21 cellular contexts compared by ENCODE assay signal in the genomic region with DNA sequence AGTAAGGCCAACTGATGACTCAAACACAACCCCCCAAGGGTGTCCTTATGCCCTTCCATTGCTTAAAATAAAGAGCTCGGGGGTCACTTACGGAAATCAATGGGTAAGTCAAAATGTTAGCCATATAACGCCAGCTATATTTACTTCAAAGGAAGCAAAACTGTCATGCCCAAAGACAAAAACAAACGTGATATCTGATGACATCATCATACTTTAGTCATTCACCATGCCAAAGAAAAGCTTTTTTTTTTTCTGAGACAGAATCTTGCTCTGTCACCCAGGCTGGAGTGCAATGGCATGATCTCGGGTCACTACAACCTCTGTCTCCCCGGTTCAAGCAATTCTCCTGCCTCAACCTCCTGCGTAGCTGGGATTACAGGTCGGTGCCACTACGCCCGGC. TPM values are rescaled to one million over a fixed set of nuclear protein-coding genes. Genes with fewer than 3 reads are reported as not detected.
DNase-seq lines count a peak whose midpoint lies in the region; ATAC-seq, FAIRE-seq and TF ChIP-seq lines count a peak whose summit lies in the region.
"Had no signal": no experiment of that assay in that cellular context is flagged by ENCODE, and none has a peak within 500 bp of the region (broad histone marks: within the 10 kb centered on the region; RNA-seq: fewer than 3 reads in every experiment).

No MANE protein-coding gene starts in this region.

- TF ChIP-seq RAD21 in GM12878 (IDR thresholded peaks at IDR 0.05; ENCODE audit: insufficient read depth, low read depth, low read length), result no peak

- H3K4me2 ChIP-seq in GM12878 (ENCODE audit: control insufficient read depth, insufficient read depth) (no peak overlapping the region), trophoblast cell (ENCODE audit: low read length) (no peak overlapping the region)
- H3K4me2 ChIP-seq: BLaER1 had no signal

- H3K79me2 ChIP-seq in GM12878 (ENCODE audit: control insufficient read depth, insufficient read depth, low read length) (no peaks in the 10 kb centered on the region), trophoblast cell (ENCODE audit: control insufficient read depth, insufficient read depth, low read length, poor library complexity) (peaks cover 3% of the 10 kb centered on the region)

- no peak for FAIRE-seq in GM12878 (lab: Jason Lieb, UNC)
- FAIRE-seq: G401.6, GM12892, GM19239, H54, HTR-8/SVneo had no signal

- no peak overlapping the region for H3K18ac ChIP-seq in trophoblast cell (ENCODE audit: low read length)

- in situ Hi-C loops in GM12878 (cut with MboI), result no loop called here

- intact Hi-C loops in GM12878 (cut with micrococcal nuclease; ENCODE audit: unreplicated experiment), result no loop called here

- no peaks in the 10 kb centered on the region for H4K20me1 ChIP-seq in GM12878 (ENCODE audit: control insufficient read depth, insufficient read depth)
- H4K20me1 ChIP-seq: BLaER1 had no signal

- H3K4me3 ChIP-seq in GM12878 (no peak overlapping the region), trophoblast cell (ENCODE audit: low read depth, low read length) (no peak overlapping the region)
- H3K4me3 ChIP-seq: BLaER1 had no signal

- no peak overlapping the region for H4K8ac ChIP-seq in trophoblast cell (ENCODE audit: low read depth, low read length)

- H3K79me1 ChIP-seq in trophoblast cell (ENCODE audit: low read length), result peaks cover 22% of the 10 kb centered on the region

- H2BK12ac ChIP-seq in trophoblast cell (ENCODE audit: low read length), result no peak overlapping the region

- no peak for TF ChIP-seq EP300 in GM12878 (IDR thresholded peaks at IDR 0.05; ENCODE audit: borderline replicate concordance in 1 of 2, control insufficient read depth in 1 of 2, low read depth in 2 of 2, low read length in 2 of 2)

- peak overlapping the region; percentile 48 for H4K91ac ChIP-seq in trophoblast cell (ENCODE audit: low read depth, low read length)

- H3K9ac ChIP-seq in GM12878 (ENCODE audit: control insufficient read depth, insufficient read depth, low read length), result no peak overlapping the region
- H3K9ac ChIP-seq in trophoblast cell (ENCODE audit: low read length), result no peak overlapping the region
- H3K9ac ChIP-seq: BLaER1 had no signal

- H3K4ac ChIP-seq in trophoblast cell (ENCODE audit: low read depth, low read length), result no peak overlapping the region

- H3K23ac ChIP-seq in trophoblast cell (ENCODE audit: low read length), result no peak overlapping the region

- H2BK5ac ChIP-seq in trophoblast cell (ENCODE audit: low read depth, low read length, poor library complexity), result no peak overlapping the region

- H2AFZ ChIP-seq in GM12878 (ENCODE audit: control insufficient read depth, low read depth, low read length) (no peak overlapping the region), trophoblast cell (ENCODE audit: insufficient read depth, low read length, poor library complexity) (no peak overlapping the region)

- ATAC-seq in GM12878 (no peak), GM18907 (IDR thresholded peaks at IDR 0.05; ENCODE audit: unreplicated experiment) (no peak), HG03175 (IDR thresholded peaks at IDR 0.05; ENCODE audit: unreplicated experiment) (no peak)
- ATAC-seq: HCT116 had no signal

- TF ChIP-seq CTCF in GM12878 (IDR thresholded peaks at IDR 0.05 in 2 of 3, conservative IDR thresholded peaks at IDR 0.05 in 1 of 3; ENCODE audit: control insufficient read depth in 2 of 3, extremely low read depth in 1 of 3, insufficient read depth in 1 of 3, low read depth in 3 of 3, low read length in 3 of 3), result no peak

- SMC1A ChIA-PET in GM12878 (lab: Charles Lee; ENCODE audit: uncharacterized antibody, unreplicated experiment), result interaction anchor here (3.3 kb wide), 1 partner anchor 9 kb away, joined by 15 read pairs; no protein-coding TSS in a partner anchor

- CTCF ChIA-PET in GM12878 (lab: Yijun Ruan, JAX), result interaction anchor here (0.6 kb wide), 1 partner anchor 144 kb away, joined by 3 read pairs; no protein-coding TSS in a partner anchor

- H3K4me1 ChIP-seq in GM12878 (ENCODE audit: control insufficient read depth, insufficient read depth, low read length) (no peaks in the 10 kb centered on the region), trophoblast cell (ENCODE audit: control insufficient read depth in 1 of 2, insufficient read depth in 2 of 2, low read length in 2 of 2) (peaks cover 13 to 16% of the 10 kb centered on the region in 2 experiments)
- H3K4me1 ChIP-seq: Caco-2 had no signal

- TF ChIP-seq POLR2A in GM12878 (IDR thresholded peaks at IDR 0.05; ENCODE audit: low read depth, low read length), result no peak

- DNase-seq in DMS53 (lab: John Stamatoyannopoulos, UW) (peak; percentile 49), DMS53 treated with DMSO at 0.1 percent for 48 hours (lab: John Stamatoyannopoulos, UW; ENCODE audit: unreplicated experiment) (no peak), LHCN-M2 (ENCODE audit: low read depth) (peak; percentile 46), GM12878 (ENCODE audit: low read depth, low spot score) (no peak), trophoblast cell (no peak), NCI-H1694 (lab: John Stamatoyannopoulos, UW) (no peak)
- DNase-seq: AML-193; Caco-2; CD8-positive, alpha-beta memory T cell; DMS79; KBM-7 had no signal

- H3K27ac ChIP-seq in GM12878 (ENCODE audit: control insufficient read depth, insufficient read depth) (no peak overlapping the region), trophoblast cell (ENCODE audit: low read depth, low read length) (no peak overlapping the region)
- H3K27ac ChIP-seq: 22Rv1, BLaER1 had no signal

- no TSS peak for BruUV-seq in GM12878 (replicated peaks; lab: Mats Ljungman, UMichigan)

- no peak overlapping the region for H4K12ac ChIP-seq in trophoblast cell (ENCODE audit: low read depth, low read length)

- H3K27me3 ChIP-seq in GM12878 (replicated peaks in 1 of 2; ENCODE audit: control insufficient read depth in 2 of 2, insufficient read depth in 2 of 2, low read length in 1 of 2), result no peaks in the 10 kb centered on the region
- H3K27me3 ChIP-seq in trophoblast cell (ENCODE audit: insufficient read depth, low read length), result no peaks in the 10 kb centered on the region
- H3K27me3 ChIP-seq: BLaER1 had no signal

- 77% methylated on average over 8 of the region's 10 CpGs for WGBS in GM12878 (ENCODE audit: insufficient coverage, insufficient replicate concordance, low lambda C conversion rate, missing lambda C conversion rate)
- no CpG with 5 or more reads among the region's 10 CpGs for WGBS in trophoblast cell (ENCODE audit: extremely low coverage, insufficient coverage, insufficient read length)

- H3K36me3 ChIP-seq in GM12878 (ENCODE audit: control insufficient read depth in 2 of 2, insufficient read depth in 2 of 2, low read length in 1 of 2), result no peaks in the 10 kb centered on the region
- no peaks in the 10 kb centered on the region for H3K36me3 ChIP-seq in trophoblast cell (ENCODE audit: control insufficient read depth in 1 of 2, insufficient read depth in 2 of 2, low read length in 2 of 2)
- H3K36me3 ChIP-seq: BLaER1 had no signal

- no peak overlapping the region for H3K14ac ChIP-seq in trophoblast cell (ENCODE audit: low read length)

- H3K9me3 ChIP-seq in GM12878 (replicated peaks; ENCODE audit: control insufficient read depth, insufficient read depth, low read length), result no peaks in the 10 kb centered on the region
- H3K9me3 ChIP-seq in trophoblast cell (ENCODE audit: insufficient read depth, low read depth, low read length), result no peaks in the 10 kb centered on the region
- H3K9me3 ChIP-seq: BLaER1 had no signal

- POLR2A ChIA-PET in GM12878 (lab: Charles Lee), result no interaction called here

- H2AK5ac ChIP-seq in trophoblast cell (ENCODE audit: low read length), result no peak overlapping the region

- H2BK120ac ChIP-seq in trophoblast cell (ENCODE audit: insufficient read depth, low read length, poor library complexity), result no peak overlapping the region

- RAD21 ChIA-PET in GM12878 (lab: Charles Lee; ENCODE audit: unreplicated experiment), result interaction anchor here (1.0 kb wide), 1 partner anchor 205 kb away, joined by 3 read pairs; no protein-coding TSS in a partner anchor

TF ChIP-seq in GM12878, 131 proteins besides CTCF, POLR2A, EP300 and RAD21:
- TF ChIP-seq SUZ12 (IDR thresholded peaks at IDR 0.05; ENCODE audit: unreplicated experiment) (no peak), ATF7 (IDR thresholded peaks at IDR 0.05; ENCODE audit: low read depth) (peak; percentile 39; the same call in 1 of the 2 replicates)
TF ChIP-seq in GM12878: peak in this region for 1.

RNA-seq across cellular contexts. Expression of a gene that starts 47.7 kb away (rescaled TPM):
- total RNA-seq in LHCN-M2 (2014; rRNA removed) (39.2 and 52.2 TPM in 2 replicates), GM12878 (2014; rRNA removed) (27.2 and 30.1 TPM in 2 replicates), GM12878 (2014; rRNA removed; fragmentation: Illumina TruSeq; extraction: Trizol) (36.0 and 36.3 TPM in 2 replicates), GM12878 (2021) (22.5 and 23.7 TPM in 2 replicates)
- polyA plus RNA-seq in LHCN-M2 (2012), result 67.6 TPM
- 66.7 and 75.4 TPM in 2 replicates for total RNA-seq in GM12878 (2013; cell fraction: nucleolus; rRNA removed)
- polyA plus RNA-seq in GM12878 (2011; ENCODE audit: low read depth), result 27.6 TPM
- polyA plus RNA-seq in GM12878 (2011; rRNA removed) (134 and 148 TPM in 2 replicates), GM12878 (2014; fragmentation: Illumina TruSeq; extraction: Trizol) (46.1 and 58.9 TPM in 2 replicates), GM12878 (2014; fragmentation: Nextera tagmentation; extraction: Ambion mirVana) (10 to 100 TPM; 26.5 to 31.7 TPM), GM12878 (2014; rRNA removed) (25.3 and 39.5 TPM in 2 replicates), GM12878 (2016; fragmentation: Nextera tagmentation; extraction: Ambion mirVana) (10 to 100 TPM; 26.2 to 30.0 TPM)
- 24.0 and 42.1 TPM in 2 replicates for polyA plus RNA-seq in GM12878 (2011; cell fraction: cytosol; rRNA removed)
- polyA plus RNA-seq in GM12878 (2011; cell fraction: nucleus; rRNA removed), result 27.7 and 29.9 TPM in 2 replicates
- 40.9 and 62.5 TPM in 2 replicates for polyA plus RNA-seq in GM12878 (2012)
- polyA minus RNA-seq in GM12878 (2011; rRNA and poly(A)+ RNA removed), result 60.1 and 106 TPM in 2 replicates
- polyA minus RNA-seq in GM12878 (2011; cell fraction: cytosol; rRNA and poly(A)+ RNA removed), result 12.4 and 22.0 TPM in 2 replicates
- 25.4 and 34.3 TPM in 2 replicates for polyA minus RNA-seq in GM12878 (2011; cell fraction: nucleus; rRNA and poly(A)+ RNA removed)
- 230 and 232 TPM in 2 replicates for polyA plus RNA-seq in trophoblast cell (2013)

Comparison
In these comparisons a context has a peak if more than half of its experiments do, and no peak if none do; other contexts are left out.
1. DNase-seq: peak in DMS53 (single experiment) and LHCN-M2 (single experiment); none in DMS53 treated with DMSO at 0.1 percent for 48 hours (single experiment), GM12878 (single experiment), trophoblast cell (0 of 2) and NCI-H1694 (single experiment).